In genomic region chr19:9792191-9793050, GRCh38 we compare ENCODE assay signal across 8 cellular contexts. TPM values are rescaled to one million over a fixed set of nuclear protein-coding genes. Genes with fewer than 3 reads are reported as not detected.
DNase-seq lines count a peak whose midpoint lies in the region; ATAC-seq and TF ChIP-seq lines count a peak whose summit lies in the region.

No MANE protein-coding gene starts in this region.

- peak overlapping the region; percentile 99 for H2AFZ ChIP-seq in mammary epithelial cell (ENCODE audit: low read depth, low read length)

- H3K4me3 Mint-ChIP-seq in HFFc6: peak overlapping the region; percentile 88
- peak overlapping the region; percentile 88 for H3K4me3 Mint-ChIP-seq in activated B cell treated with CpG ODN at 0.5 μM for 24 hours

- H3K4me3 ChIP-seq in mammary epithelial cell (replicated peaks in 1 of 3; ENCODE audit: insufficient read depth in 1 of 3, low read depth in 2 of 3, low read length in 3 of 3) (peak overlapping the region; percentile 57 to 82 (median 70)), iPS-18a (ENCODE audit: low read length) (peak overlapping the region; percentile 69), gastrocnemius medialis (peak overlapping the region; percentile 64 to 74 (median 66))

- H4K20me1 ChIP-seq in mammary epithelial cell (ENCODE audit: insufficient read depth, low read length): no peaks in the 10 kb centered on the region

- H3K9me3 ChIP-seq in mammary epithelial cell (replicated peaks; ENCODE audit: insufficient read depth, low read length) (no peaks in the 10 kb centered on the region), iPS-18a (ENCODE audit: control insufficient read depth, low read depth, low read length) (no peaks in the 10 kb centered on the region), gastrocnemius medialis (no peaks in the 10 kb centered on the region)

- POLR2A ChIA-PET in activated B cell treated with CpG ODN at 0.5 μM for 24 hours (lab: Charles Lee): interaction anchor here (1.8 to 2.3 kb wide), 3 partner anchors 24 to 167 kb away, joined by 6 to 16 read pairs (median 7); partner anchors contain the start of genes FBXL12 and ZNF846

- H3K36me3 Mint-ChIP-seq in HFFc6 (ENCODE audit: low read depth): no peaks in the 10 kb centered on the region
- H3K36me3 Mint-ChIP-seq in activated B cell treated with CpG ODN at 0.5 μM for 24 hours (ENCODE audit: low read depth): no peaks in the 10 kb centered on the region

- CTCF ChIA-PET in activated B cell treated with CpG ODN at 0.5 μM for 24 hours (lab: Charles Lee): interaction anchor here (1.4 kb wide), 1 partner anchor 587 kb away, joined by 3 read pairs; no protein-coding TSS in a partner anchor
- CTCF ChIA-PET in mammary epithelial cell (lab: Charles Lee; ENCODE audit: low non-redundant PET): no interaction called here

- H3K9me3 Mint-ChIP-seq in HFFc6: no peaks in the 10 kb centered on the region
- no peaks in the 10 kb centered on the region for H3K9me3 Mint-ChIP-seq in activated B cell treated with CpG ODN at 0.5 μM for 24 hours

- DNase-seq in CMK (ENCODE audit: low read depth) (peak; percentile 88), HFFc6 (peak; percentile 73), NCI-H2196 treated with DMSO at 0.1 percent for 48 hours (lab: John Stamatoyannopoulos, UW; ENCODE audit: unreplicated experiment) (peak; percentile 83), activated B cell treated with CpG ODN at 0.5 μM for 24 hours (peak; percentile 83), mammary epithelial cell (peak; percentile 86), gastrocnemius medialis (peak; percentile 77 to 81)

- dilution Hi-C loops in mammary epithelial cell (cut with HindIII; ENCODE audit: low sequenced_read_pairs): no loop called here

- no peaks in the 10 kb centered on the region for H3K79me2 ChIP-seq in mammary epithelial cell (ENCODE audit: insufficient read depth, low read length)

- peak overlapping the region; percentile 95 for H3K4me2 ChIP-seq in mammary epithelial cell (ENCODE audit: insufficient read depth, low read depth, low read length)

- H3K4me1 ChIP-seq in mammary epithelial cell (ENCODE audit: insufficient read depth, low read length) (peaks cover 9% of the 10 kb centered on the region), iPS-18a (ENCODE audit: control insufficient read depth, low read depth, low read length) (peaks cover 4% of the 10 kb centered on the region), gastrocnemius medialis (peaks cover 0 to 5% of the 10 kb centered on the region in 2 donors)

- in situ Hi-C loops in mammary epithelial cell (cut with MboI; ENCODE audit: low sequenced_read_pairs in 2 of 2): loop anchor here (5.0 to 25.0 kb wide), 4 partner anchors 168 to 655 kb away; partner anchors contain the start of genes ZNF561 (in 2 of the 2), OR7G3 (in 1 of the 2), ZNF317 (in 1 of the 2) and ZNF699 (in 1 of the 2)
- in situ Hi-C loops in gastrocnemius medialis (cut with MboI; ENCODE audit: low sequenced_read_pairs in 4 of 4): loop anchor here (5.0 to 25.0 kb wide), 8 partner anchors 168 to 955 kb away; partner anchors contain the start of genes ZNF559 (in 3 of the 4), ZNF699 (in 3 of the 4), ZNF561 (in 2 of the 4) and MBD3L1 (in 1 of the 4)

- TF ChIP-seq CTCF in HFFc6 (IDR thresholded peaks at IDR 0.05) (no peak), activated B cell treated with CpG ODN at 0.5 μM for 24 hours (IDR thresholded peaks at IDR 0.05) (no peak), mammary epithelial cell (conservative IDR thresholded peaks at IDR 0.05 in 1 of 2, IDR thresholded peaks at IDR 0.05 in 1 of 2; ENCODE audit: extremely low read depth in 1 of 2, insufficient read depth in 1 of 2, low read depth in 1 of 2, low read length in 2 of 2) (peak in 1 of 2 donors; percentile 4), gastrocnemius medialis (IDR thresholded peaks at IDR 0.05 in 4 of 5, conservative IDR thresholded peaks at IDR 0.05 in 1 of 5) (no peak)

- H3K4me1 Mint-ChIP-seq in HFFc6 (ENCODE audit: low read depth): peaks cover 29% of the 10 kb centered on the region
- peaks cover 17% of the 10 kb centered on the region for H3K4me1 Mint-ChIP-seq in activated B cell treated with CpG ODN at 0.5 μM for 24 hours

- no TSS peak for BruUV-seq in mammary epithelial cell (replicated peaks; lab: Mats Ljungman, UMichigan)

- TF ChIP-seq POLR2A in gastrocnemius medialis (IDR thresholded peaks at IDR 0.05): no peak

- peaks cover 3% of the 10 kb centered on the region for H3K27me3 Mint-ChIP-seq in HFFc6 (ENCODE audit: insufficient read depth)
- H3K27me3 Mint-ChIP-seq in activated B cell treated with CpG ODN at 0.5 μM for 24 hours: no peaks in the 10 kb centered on the region

- ATAC-seq in activated B cell treated with CpG ODN at 0.5 μM for 24 hours (ENCODE audit: low read depth) (peak; percentile 62), gastrocnemius medialis (peak; percentile 71 to 80), HG03571 (IDR thresholded peaks at IDR 0.05; ENCODE audit: unreplicated experiment) (no peak)

- H3K27ac ChIP-seq in mammary epithelial cell (ENCODE audit: insufficient read depth, low read depth, low read length) (peak overlapping the region; percentile 42), iPS-18a (ENCODE audit: low read length) (peak overlapping the region; percentile 82), gastrocnemius medialis (peak overlapping the region; percentile 77 to 87 (median 85))

- H3K27ac Mint-ChIP-seq in HFFc6 (peak overlapping the region; percentile 74), activated B cell treated with CpG ODN at 0.5 μM for 24 hours (peak overlapping the region; percentile 87)

- no peaks in the 10 kb centered on the region for H3K36me3 ChIP-seq in mammary epithelial cell (ENCODE audit: insufficient read depth, low read length)
- no peaks in the 10 kb centered on the region for H3K36me3 ChIP-seq in iPS-18a (ENCODE audit: control insufficient read depth, low read depth, low read length)
- no peaks in the 10 kb centered on the region for H3K36me3 ChIP-seq in gastrocnemius medialis

- H3K9ac ChIP-seq in mammary epithelial cell (ENCODE audit: insufficient read depth, low read length) (no peak overlapping the region), iPS-18a (ENCODE audit: low read length) (peak overlapping the region; percentile 87)

- no peaks in the 10 kb centered on the region for H3K27me3 ChIP-seq in mammary epithelial cell (ENCODE audit: insufficient read depth, low read length)
- H3K27me3 ChIP-seq in iPS-18a (ENCODE audit: control insufficient read depth, insufficient read depth, low read length): no peaks in the 10 kb centered on the region
- H3K27me3 ChIP-seq in gastrocnemius medialis: peaks cover 0 to 41% (median 41%) of the 10 kb centered on the region in 3 donors

- 11% methylated on average over 6 of the region's 71 CpGs for WGBS in mammary epithelial cell (ENCODE audit: low coverage, missing lambda C conversion rate)

- intact Hi-C loops in activated B cell treated with CpG ODN at 0.5 μM for 24 hours (cut with micrococcal nuclease): loop anchor here (1.0 to 5.0 kb wide), 8 partner anchors 24 to 656 kb away; partner anchors contain the start of genes FBXL12, ZNF317, ZNF426 and ZNF561
- intact Hi-C loops in mammary epithelial cell (cut with micrococcal nuclease): loop anchor here (2.0 to 10.0 kb wide), 2 partner anchors 26 to 358 kb away; partner anchors contain the start of genes FBXL12 and ZNF266
- intact Hi-C loops in gastrocnemius medialis (cut with DNase I; ENCODE audit: low total_unique reads): loop anchor here (1.0 to 10.0 kb wide), 4 partner anchors 27 to 478 kb away; partner anchors contain the start of genes FBXL12, ZNF121 and ZNF266

RNA-seq across cellular contexts. Expression of gene ZNF846, which starts 23.9 kb away (rescaled TPM):
- 1 to 10 TPM; 3.9 to 6.2 (median 4.9) TPM for total RNA-seq in HFFc6 (2021; fragmentation: NEBNext Ultra II Directional; extraction: Animal tissue kit (Norgen Biotek cat#: 25700))
- 7.9 and 10.7 TPM in 2 replicates for total RNA-seq in activated B cell treated with CpG ODN at 0.5 μM for 24 hours
- 10 to 100 TPM; 10.1 to 13.0 TPM for total RNA-seq in mammary epithelial cell
- polyA plus RNA-seq in mammary epithelial cell: 2.5 TPM
- 1.3 TPM for polyA minus RNA-seq in mammary epithelial cell
- total RNA-seq in gastrocnemius medialis: 1 to 10 TPM in 3 of 4 donors, under 1 TPM in 1; 0.63 to 5.0 (median 2.1) TPM

RNA-seq across cellular contexts. Expression of gene FBXL12, which starts 26.5 kb away (rescaled TPM):
- total RNA-seq in HFFc6 (2021; fragmentation: NEBNext Ultra II Directional; extraction: Animal tissue kit (Norgen Biotek cat#: 25700)): 10 to 100 TPM; 25.2 to 29.0 (median 27.2) TPM
- total RNA-seq in activated B cell treated with CpG ODN at 0.5 μM for 24 hours (34.6 and 41.9 TPM in 2 replicates), mammary epithelial cell (10 to 100 TPM; 16.3 to 28.3 TPM), gastrocnemius medialis (10 to 100 TPM in 3 of 4 donors, 1 to 10 TPM in 1; 7.6 to 28.4 (median 15.1) TPM)
- 17.4 TPM for polyA plus RNA-seq in mammary epithelial cell
- 16.2 TPM for polyA minus RNA-seq in mammary epithelial cell

RNA-seq across cellular contexts. Expression of gene UBL5, which starts 35.3 kb away (rescaled TPM):
- 100 to 1,000 TPM; 365 to 483 (median 418) TPM for total RNA-seq in HFFc6 (2021; fragmentation: NEBNext Ultra II Directional; extraction: Animal tissue kit (Norgen Biotek cat#: 25700))
- total RNA-seq in activated B cell treated with CpG ODN at 0.5 μM for 24 hours (270 and 285 TPM in 2 replicates), mammary epithelial cell (100 to 1,000 TPM; 125 to 305 TPM), gastrocnemius medialis (100 to 1,000 TPM; 388 to 612 (median 544) TPM)
- 819 TPM for polyA plus RNA-seq in mammary epithelial cell
- 55.2 TPM for polyA minus RNA-seq in mammary epithelial cell

RNA-seq across cellular contexts. Expression of gene PIN1, which starts 42.7 kb away (rescaled TPM):
- 100 to 1,000 TPM; 113 to 153 (median 120) TPM for total RNA-seq in HFFc6 (2021; fragmentation: NEBNext Ultra II Directional; extraction: Animal tissue kit (Norgen Biotek cat#: 25700))
- 57.1 and 66.0 TPM in 2 replicates for total RNA-seq in activated B cell treated with CpG ODN at 0.5 μM for 24 hours
- 10 to 100 TPM; 50.3 to 77.4 TPM for total RNA-seq in mammary epithelial cell
- polyA plus RNA-seq in mammary epithelial cell: 74.0 TPM
- polyA minus RNA-seq in mammary epithelial cell: 23.3 TPM
- total RNA-seq in gastrocnemius medialis: 100 to 1,000 TPM in 2 of 4 donors, 10 to 100 TPM in 2; 83.9 to 111 (median 93.4) TPM
